ENCODE assay signal across 1 cellular context in the genomic region with DNA sequence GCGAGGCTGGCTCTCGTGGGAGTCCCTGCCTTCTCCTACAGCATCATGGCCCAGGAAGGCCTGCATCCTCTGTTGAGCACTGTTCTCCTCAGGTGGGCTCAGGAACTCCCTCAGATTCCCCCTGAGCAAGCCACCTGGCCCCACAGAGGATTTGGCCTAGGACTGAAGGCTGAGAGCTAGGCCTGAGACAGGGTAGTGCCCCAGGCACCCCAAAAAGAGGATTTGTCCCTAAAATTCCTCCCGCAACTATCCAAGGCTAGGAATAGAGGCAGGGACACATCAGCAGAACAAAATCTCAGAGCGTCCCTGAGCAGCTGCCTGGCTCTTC.
TF ChIP-seq lines count a peak whose summit lies in the region.

No MANE protein-coding gene starts in this region.

TF ChIP-seq in H1, 55 proteins besides CTCF, POLR2A, EP300 and RAD21:
- TF ChIP-seq CREB1 (IDR thresholded peaks at IDR 0.05) (no peak), SP1 (IDR thresholded peaks at IDR 0.05; ENCODE audit: low read depth, low read length) (no peak), HDAC2 (IDR thresholded peaks at IDR 0.05; ENCODE audit: borderline replicate concordance in 1 of 2, low read depth in 2 of 2, low read length in 2 of 2) (no peak), RNF2 (IDR thresholded peaks at IDR 0.05; ENCODE audit: borderline replicate concordance, low read depth, low read length, missing control alignments, poor library complexity, severe bottlenecking) (no peak), ZNF274 (IDR thresholded peaks at IDR 0.05; ENCODE audit: borderline replicate concordance, extremely low read depth, low read length) (no peak), CTBP2 (IDR thresholded peaks at IDR 0.05; ENCODE audit: borderline replicate concordance, insufficient read depth, insufficient read length, low read length) (no peak), SRF (IDR thresholded peaks at IDR 0.05; ENCODE audit: low read depth, low read length) (no peak), NANOG (IDR thresholded peaks at IDR 0.05; ENCODE audit: insufficient read depth, low read depth, low read length, poor library complexity, severe bottlenecking) (no peak), SIX5 (IDR thresholded peaks at IDR 0.05; ENCODE audit: low read depth, low read length) (no peak), RFX5 (IDR thresholded peaks at IDR 0.05; ENCODE audit: borderline replicate concordance, low read depth, low read length) (no peak), EGR1 (IDR thresholded peaks at IDR 0.05; ENCODE audit: borderline replicate concordance, low read depth, low read length) (no peak), KDM5A (IDR thresholded peaks at IDR 0.05; ENCODE audit: low read length) (no peak), BRCA1 (IDR thresholded peaks at IDR 0.05; ENCODE audit: low read depth, low read length) (no peak), TAF1 (IDR thresholded peaks at IDR 0.05; ENCODE audit: low read depth, low read length) (no peak), TCF12 (IDR thresholded peaks at IDR 0.05; ENCODE audit: low read depth, low read length) (no peak), JUND (IDR thresholded peaks at IDR 0.05; ENCODE audit: low read length) (no peak), ASH2L (IDR thresholded peaks at IDR 0.05; ENCODE audit: low read length) (no peak), PHF8 (conservative IDR thresholded peaks at IDR 0.05; ENCODE audit: low read depth, low read length) (no peak), TBP (IDR thresholded peaks at IDR 0.05; ENCODE audit: low read depth, low read length) (no peak), SUZ12 (IDR thresholded peaks at IDR 0.05; ENCODE audit: low read length) (no peak)
